8 cellular contexts compared by ENCODE assay signal in the genomic region with DNA sequence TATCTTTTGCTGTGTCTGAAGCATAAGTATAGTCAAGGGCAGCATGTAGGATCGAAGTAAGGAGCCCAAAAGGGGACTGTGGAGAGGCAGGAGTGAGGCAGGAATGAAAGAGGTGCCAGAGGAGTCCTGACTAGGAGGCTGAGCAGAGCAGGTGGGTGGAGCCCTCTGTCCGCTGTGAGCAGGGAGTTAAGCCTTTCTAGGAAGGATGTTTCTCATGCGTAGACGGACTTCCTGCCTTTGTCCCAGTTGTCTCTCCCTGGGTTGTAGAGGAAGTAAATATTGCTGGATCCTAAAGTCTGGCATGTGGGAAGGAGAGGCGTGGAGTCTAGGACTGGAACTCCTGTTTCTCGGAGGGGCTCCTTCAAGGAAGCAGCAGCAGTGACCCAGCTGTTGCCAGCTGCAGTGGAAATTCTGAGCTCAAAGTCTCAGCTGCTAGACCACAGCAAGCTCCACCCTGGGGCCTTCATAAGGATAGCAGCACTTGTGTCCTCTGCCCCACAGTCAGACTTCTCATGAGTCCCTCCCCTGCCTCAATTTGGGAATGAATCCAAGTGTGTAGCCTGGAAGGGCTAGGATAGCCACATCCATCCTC. TPM values are rescaled to one million over a fixed set of nuclear protein-coding genes. Genes with fewer than 3 reads are reported as not detected.
DNase-seq lines count a peak whose midpoint lies in the region; ATAC-seq and FAIRE-seq lines count a peak whose summit lies in the region.

No MANE protein-coding gene starts in this region.

- peak; percentile 93 to 94 for ATAC-seq in left cardiac atrium
- no peak for ATAC-seq in GM19397 (IDR thresholded peaks at IDR 0.05; ENCODE audit: unreplicated experiment)

- H3K27me3 Mint-ChIP-seq in activated naive CD8-positive, alpha-beta T cell = no peaks in the 10 kb centered on the region

- H3K9me3 Mint-ChIP-seq in activated naive CD8-positive, alpha-beta T cell (ENCODE audit: low read depth) = no peaks in the 10 kb centered on the region

- DNase-seq in 8988T (peak; percentile 24), GM18507 (ENCODE audit: extremely low spot score, insufficient read length, low read depth) (no peak), NCI-H146 (lab: John Stamatoyannopoulos, UW) (peak; percentile 27), left cardiac atrium (peak; percentile 90), renal cortical epithelial cell (ENCODE audit: low read depth) (peak; percentile 61), KG1 (lab: John Stamatoyannopoulos, UW) (no peak)

- no peaks in the 10 kb centered on the region for H3K36me3 Mint-ChIP-seq in activated naive CD8-positive, alpha-beta T cell

- peak overlapping the region; percentile 49 for H3K4me3 Mint-ChIP-seq in activated naive CD8-positive, alpha-beta T cell

- intact Hi-C loops in left cardiac atrium (cut with DNase I) = no loop called here

- H3K27ac Mint-ChIP-seq in activated naive CD8-positive, alpha-beta T cell = no peak overlapping the region

- FAIRE-seq in GM18507 (lab: Jason Lieb, UNC) = peak; percentile 70

- peaks cover 28% of the 10 kb centered on the region for H3K4me1 Mint-ChIP-seq in activated naive CD8-positive, alpha-beta T cell (ENCODE audit: low read depth)

RNA-seq across cellular contexts. Expression of a gene that starts 44.0 kb away (rescaled TPM):
- 10 to 100 TPM; 32.6 to 40.7 TPM for total RNA-seq in left cardiac atrium
- 24.8 and 31.3 TPM in 2 replicates for total RNA-seq in renal cortical epithelial cell

Comparison
In these comparisons a context has a peak if more than half of its experiments do, and no peak if none do; other contexts are left out.
1. DNase-seq: peak in 8988T (single experiment), NCI-H146 (single experiment), left cardiac atrium (single experiment) and renal cortical epithelial cell (single experiment); none in GM18507 (single experiment) and KG1 (single experiment).